In genomic region chr11:70191495-70192140, GRCh38 we compare ENCODE assay signal across 8 cellular contexts. TPM values are rescaled to one million over a fixed set of nuclear protein-coding genes. Genes with fewer than 3 reads are reported as not detected.
DNase-seq lines count a peak whose midpoint lies in the region; ATAC-seq, FAIRE-seq and TF ChIP-seq lines count a peak whose summit lies in the region.

No MANE protein-coding gene starts in this region.

- peaks cover 8 to 14% (median 9%) of the 10 kb centered on the region in 5 donors for H3K27me3 Mint-ChIP-seq in naive thymus-derived CD8-positive, alpha-beta T cell

- H3K36me3 Mint-ChIP-seq in naive thymus-derived CD8-positive, alpha-beta T cell = no peaks in the 10 kb centered on the region

- FAIRE-seq in GM12892 (lab: Jason Lieb, UNC) = peak; percentile 71

- POLR2A ChIA-PET in AG04449 (lab: Yijun Ruan, JAX) = no interaction called here
- POLR2A ChIA-PET in naive thymus-derived CD8-positive, alpha-beta T cell (lab: Charles Lee) = no interaction called here

- DNase-seq in AG04449 (ENCODE audit: low read depth, low spot score) (no peak), GM12892 (ENCODE audit: insufficient read length) (peak; percentile 59), NCI-H748 treated with DMSO at 0.1 percent for 48 hours (lab: John Stamatoyannopoulos, UW) (peak; percentile 39), epithelial cell of esophagus (ENCODE audit: low read depth) (peak; percentile 72), tibial artery (peak; percentile 62 to 88)
- peak; percentile 8 to 35 (median 30) for DNase-seq in activated CD8-positive, alpha-beta memory T cell treated with anti-CD3 and anti-CD28 coated beads for 48 hours (ENCODE audit: low read depth in 2 of 3, low spot score in 2 of 3)
- peak in 7 of 10 donors; percentile 20 to 65 (median 31) for DNase-seq in naive thymus-derived CD8-positive, alpha-beta T cell

- no peaks in the 10 kb centered on the region for H3K27me3 ChIP-seq in tibial artery

- no peaks in the 10 kb centered on the region for H3K9me3 ChIP-seq in tibial artery

- H3K4me1 Mint-ChIP-seq in naive thymus-derived CD8-positive, alpha-beta T cell = peaks cover 2 to 9% (median 2%) of the 10 kb centered on the region in 4 donors

- peak; percentile 56 to 64 for ATAC-seq in naive thymus-derived CD8-positive, alpha-beta T cell
- no peak for ATAC-seq in HG03159 (IDR thresholded peaks at IDR 0.05; ENCODE audit: unreplicated experiment)

- H3K4me3 ChIP-seq in AG04449 (ENCODE audit: low read depth, low read length) (no peak overlapping the region), epithelial cell of esophagus (ENCODE audit: low read length) (no peak overlapping the region), tibial artery (no peak overlapping the region)

- peaks cover 3 to 25% (median 13%) of the 10 kb centered on the region in 3 donors for H3K36me3 ChIP-seq in tibial artery

- no peaks in the 10 kb centered on the region for H3K9me3 Mint-ChIP-seq in naive thymus-derived CD8-positive, alpha-beta T cell

- TF ChIP-seq POLR2A in GM12892 (IDR thresholded peaks at IDR 0.05; ENCODE audit: low read depth, low read length) = no peak

- intact Hi-C loops in tibial artery (cut with DNase I; ENCODE audit: low total_unique reads) = loop anchor here (2.0 to 10.0 kb wide), 2 partner anchors 281 to 477 kb away; no protein-coding TSS in a partner anchor

- H3K4me1 ChIP-seq in tibial artery = peaks cover 0 to 16% (median 4%) of the 10 kb centered on the region in 4 donors

- H3K4me3 Mint-ChIP-seq in naive thymus-derived CD8-positive, alpha-beta T cell = no peak overlapping the region

- CTCF ChIA-PET in AG04449 (lab: Yijun Ruan, JAX) = interaction anchor here (0.6 to 2.9 kb wide), 18 partner anchors 8 to 508 kb away, joined by 3 to 26 read pairs (median 5); partner anchors contain the start of gene FADD

- TF ChIP-seq CTCF in AG04449 (IDR thresholded peaks at IDR 0.05; ENCODE audit: insufficient read depth, low read length, missing control alignments) = peak; percentile 97
- peak; percentile 89 for TF ChIP-seq CTCF in epithelial cell of esophagus (IDR thresholded peaks at IDR 0.05; ENCODE audit: insufficient read depth, low read depth, low read length, missing control alignments)
- peak; percentile 95 to 97 for TF ChIP-seq CTCF in tibial artery (IDR thresholded peaks at IDR 0.05)

- no peak overlapping the region for H3K27ac Mint-ChIP-seq in naive thymus-derived CD8-positive, alpha-beta T cell

- H3K27ac ChIP-seq in tibial artery = no peak overlapping the region

RNA-seq across cellular contexts. Expression of gene FADD, which starts 11.5 kb away (rescaled TPM):
- polyA plus RNA-seq in GM12892 (2012; ENCODE audit: missing spikeins) = 8.0 TPM
- 10 to 100 TPM; 34.7 to 37.8 TPM for total RNA-seq in naive thymus-derived CD8-positive, alpha-beta T cell
- polyA plus RNA-seq in naive thymus-derived CD8-positive, alpha-beta T cell = 10 to 100 TPM in 1 of 3 donors, 1 to 10 TPM in 2; 7.2 to 19.3 (median 8.4) TPM
